ENCODE assay signal across 8 cellular contexts in genomic region chr6:26595669-26596269, GRCh38. TPM values are rescaled to one million over a fixed set of nuclear protein-coding genes. Genes with fewer than 3 reads are reported as not detected.
DNase-seq lines count a peak whose midpoint lies in the region; ATAC-seq and TF ChIP-seq lines count a peak whose summit lies in the region.

No MANE protein-coding gene starts in this region.

- no peaks in the 10 kb centered on the region for H3K9me3 Mint-ChIP-seq in natural killer cell treated with Interleukin-12 subunit alpha and Interleukin-12 subunit beta and Interleukin-15 and Interleukin-18, amount 100 ng/mL, for 72 hours

- H3K36me3 Mint-ChIP-seq in natural killer cell treated with Interleukin-12 subunit alpha and Interleukin-12 subunit beta and Interleukin-15 and Interleukin-18, amount 100 ng/mL, for 72 hours: no peaks in the 10 kb centered on the region

- peaks cover 23 to 34% of the 10 kb centered on the region in 2 donors for H3K27me3 Mint-ChIP-seq in natural killer cell treated with Interleukin-12 subunit alpha and Interleukin-12 subunit beta and Interleukin-15 and Interleukin-18, amount 100 ng/mL, for 72 hours

- peak overlapping the region; percentile 68 for H3K4me3 ChIP-seq in fibroblast of the aortic adventitia (ENCODE audit: low read depth, low read length)

- H3K4me3 Mint-ChIP-seq in natural killer cell treated with Interleukin-12 subunit alpha and Interleukin-12 subunit beta and Interleukin-15 and Interleukin-18, amount 100 ng/mL, for 72 hours: no peak overlapping the region

- ATAC-seq in GM21737 (IDR thresholded peaks at IDR 0.05; ENCODE audit: unreplicated experiment): peak; percentile 69
- peak; percentile 66 to 80 for ATAC-seq in natural killer cell treated with Interleukin-12 subunit alpha and Interleukin-12 subunit beta and Interleukin-15 and Interleukin-18, amount 100 ng/mL, for 72 hours

- DNase-seq in DMS53 treated with DMSO at 0.1 percent for 48 hours (lab: John Stamatoyannopoulos, UW; ENCODE audit: unreplicated experiment): peak; percentile 85
- DNase-seq in RKO (ENCODE audit: low spot score): peak; percentile 92
- peak; percentile 81 to 82 for DNase-seq in activated T-helper 1 cell treated with anti-CD3 and anti-CD28 coated beads, Interleukin-2, amount 50 U/mL, for 16 hours (ENCODE audit: low read depth in 1 of 2, low spot score in 1 of 2)
- peak; percentile 85 for DNase-seq in fibroblast of the aortic adventitia (ENCODE audit: low read depth)
- peak; percentile 88 for DNase-seq in natural killer cell treated with Interleukin-12 subunit alpha and Interleukin-12 subunit beta and Interleukin-15 and Interleukin-18, amount 100 ng/mL, for 72 hours (ENCODE audit: low spot score)
- DNase-seq in stimulated activated naive CD4-positive, alpha-beta T cell (lab: John Stamatoyannopoulos, UW): peak; percentile 66 to 88 (median 78)

- H3K27ac Mint-ChIP-seq in natural killer cell treated with Interleukin-12 subunit alpha and Interleukin-12 subunit beta and Interleukin-15 and Interleukin-18, amount 100 ng/mL, for 72 hours: no peak overlapping the region

- TF ChIP-seq CTCF in LNCAP (IDR thresholded peaks at IDR 0.05): peak; percentile 84
- peak; percentile 94 for TF ChIP-seq CTCF in fibroblast of the aortic adventitia (IDR thresholded peaks at IDR 0.05; ENCODE audit: insufficient read depth, low read length)

- peaks cover 0 to 8% of the 10 kb centered on the region in 2 donors for H3K4me1 Mint-ChIP-seq in natural killer cell treated with Interleukin-12 subunit alpha and Interleukin-12 subunit beta and Interleukin-15 and Interleukin-18, amount 100 ng/mL, for 72 hours (ENCODE audit: low read depth in 2 of 2)

RNA-seq across cellular contexts. Expression of gene ABT1, which starts 1.0 kb away (rescaled TPM):
- total RNA-seq in fibroblast of the aortic adventitia (ENCODE audit: low replicate concordance): 4.1 and 10.0 TPM in 2 replicates
- total RNA-seq in natural killer cell treated with Interleukin-12 subunit alpha and Interleukin-12 subunit beta and Interleukin-15 and Interleukin-18, amount 100 ng/mL, for 72 hours: 10 to 100 TPM; 26.1 to 29.5 TPM

RNA-seq across cellular contexts. Expression of gene HMGN4, which starts 57.6 kb away (rescaled TPM):
- 32.7 and 50.3 TPM in 2 replicates for total RNA-seq in fibroblast of the aortic adventitia (ENCODE audit: low replicate concordance)
- 10 to 100 TPM; 79.8 to 91.9 TPM for total RNA-seq in natural killer cell treated with Interleukin-12 subunit alpha and Interleukin-12 subunit beta and Interleukin-15 and Interleukin-18, amount 100 ng/mL, for 72 hours

Comparison
In these comparisons a context has a peak if more than half of its experiments do, and no peak if none do; other contexts are left out.
1. Peak in every context shown above with its lines: DNase-seq, ATAC-seq and H3K4me3 ChIP-seq.